Comparison of ENCODE assay signal across 8 cellular contexts in genomic region chr5:132293992-132294727, GRCh38. TPM values are rescaled to one million over a fixed set of nuclear protein-coding genes. Genes with fewer than 3 reads are reported as not detected.
DNase-seq lines count a peak whose midpoint lies in the region; ATAC-seq and TF ChIP-seq lines count a peak whose summit lies in the region.

SLC22A4 (plus strand) TSS chr5:132294394; CDS start chr5:132294617, 223 bp downstream.

- in situ Hi-C loops in KBM-7 (cut with MboI; ENCODE audit: low pct_unique_long_range_greater_than_20kb, low sequenced_read_pairs), result no loop called here

- peak within 1 kb of the TSS; percentile 89 for H3K4me3 Mint-ChIP-seq in natural killer cell treated with Interleukin-12 subunit alpha and Interleukin-12 subunit beta and Interleukin-15 and Interleukin-18, amount 100 ng/mL, for 72 hours

- no peak for TF ChIP-seq CTCF in fibroblast of pulmonary artery (IDR thresholded peaks at IDR 0.05; ENCODE audit: low read length, missing control alignments)

- ATAC-seq in GM21717 (IDR thresholded peaks at IDR 0.05; ENCODE audit: unreplicated experiment), result peak; percentile 73
- peak; percentile 80 to 85 for ATAC-seq in natural killer cell treated with Interleukin-12 subunit alpha and Interleukin-12 subunit beta and Interleukin-15 and Interleukin-18, amount 100 ng/mL, for 72 hours

- peak; percentile 96 for DNase-seq in DMS53 (lab: John Stamatoyannopoulos, UW)
- DNase-seq in KBM-7, result peak; percentile 95
- DNase-seq in RPMI7951 (ENCODE audit: low read depth), result peak; percentile 94
- peak; percentile 42 for DNase-seq in activated effector memory CD4-positive, alpha-beta T cell treated with Interleukin-2 at 50 U/mL for 16 hours
- peak; percentile 96 for DNase-seq in fibroblast of pulmonary artery (ENCODE audit: low read depth)
- peak; percentile 86 for DNase-seq in natural killer cell treated with Interleukin-12 subunit alpha and Interleukin-12 subunit beta and Interleukin-15 and Interleukin-18, amount 100 ng/mL, for 72 hours (ENCODE audit: low spot score)
- peak; percentile 75 for DNase-seq in stimulated activated naive CD4-positive, alpha-beta T cell treated with Interleukin-2 at 50 U/mL for 16 hours (lab: John Stamatoyannopoulos, UW)

- no peaks in the 10 kb centered on the region for H3K9me3 Mint-ChIP-seq in natural killer cell treated with Interleukin-12 subunit alpha and Interleukin-12 subunit beta and Interleukin-15 and Interleukin-18, amount 100 ng/mL, for 72 hours

- H3K4me1 Mint-ChIP-seq in natural killer cell treated with Interleukin-12 subunit alpha and Interleukin-12 subunit beta and Interleukin-15 and Interleukin-18, amount 100 ng/mL, for 72 hours (ENCODE audit: low read depth in 2 of 2), result peaks cover 30 to 36% of the 10 kb centered on the region in 2 donors

- H3K36me3 Mint-ChIP-seq in natural killer cell treated with Interleukin-12 subunit alpha and Interleukin-12 subunit beta and Interleukin-15 and Interleukin-18, amount 100 ng/mL, for 72 hours, result no peaks in the 10 kb centered on the region

- peaks cover 15 to 22% of the 10 kb centered on the region in 2 donors for H3K27me3 Mint-ChIP-seq in natural killer cell treated with Interleukin-12 subunit alpha and Interleukin-12 subunit beta and Interleukin-15 and Interleukin-18, amount 100 ng/mL, for 72 hours

- peak within 1 kb of the TSS; percentile 83 to 86 for H3K27ac Mint-ChIP-seq in natural killer cell treated with Interleukin-12 subunit alpha and Interleukin-12 subunit beta and Interleukin-15 and Interleukin-18, amount 100 ng/mL, for 72 hours

- peak within 1 kb of the TSS; percentile 79 for H3K4me3 ChIP-seq in fibroblast of pulmonary artery (replicated peaks; ENCODE audit: low read depth, low read length)

RNA-seq across cellular contexts. Expression of gene SLC22A4, which starts in this region (rescaled TPM):
- total RNA-seq in RPMI7951 (2014; rRNA removed; shearing (Covaris generic)), result 6.7 and 6.9 TPM in 2 replicates
- total RNA-seq in natural killer cell treated with Interleukin-12 subunit alpha and Interleukin-12 subunit beta and Interleukin-15 and Interleukin-18, amount 100 ng/mL, for 72 hours, result 1 to 10 TPM in 1 of 2 donors, under 1 TPM in 1; 0.93 to 2.5 TPM

Comparison
In these comparisons a context has a peak if more than half of its experiments do, and no peak if none do; other contexts are left out.
1. Peak in every context shown above with its lines: DNase-seq, ATAC-seq and H3K4me3 ChIP-seq.
2. DNase-seq: peak in every context shown above with its lines; median percentile 96 in DMS53; 96 in fibroblast of pulmonary artery; 95 in KBM-7; 94 in RPMI7951; 86 in natural killer cell treated with Interleukin-12 subunit alpha and Interleukin-12 subunit beta and Interleukin-15 and Interleukin-18, amount 100 ng/mL, for 72 hours; 75 in stimulated activated naive CD4-positive, alpha-beta T cell treated with Interleukin-2 at 50 U/mL for 16 hours; 42 in activated effector memory CD4-positive, alpha-beta T cell treated with Interleukin-2 at 50 U/mL for 16 hours.